Comparison of ENCODE assay signal across 21 cellular contexts in genomic region chr1:232318143-232318542, GRCh38.
"Had no signal": no experiment of that assay in that cellular context is flagged by ENCODE, and none has a peak within 500 bp of the region (broad histone marks: within the 10 kb centered on the region; RNA-seq: fewer than 3 reads in every experiment).

No MANE protein-coding gene starts in this region.

- H3K36me3 ChIP-seq: SJCRH30 had no signal

- H3K27me3 ChIP-seq: SJCRH30 had no signal

- ATAC-seq: K562, SK-N-SH treated with all-trans-retinoic acid at 6 μM for 48 hours had no signal

- H3K27ac ChIP-seq: HL-60, KMS-11, SJCRH30 had no signal

- H3K4me1 ChIP-seq: SJCRH30 had no signal

- H3K4me3 ChIP-seq: K562, SJCRH30 had no signal

- DNase-seq: Kasumi-1, MM.1S, NCI-H1092 treated with DMSO at 0.1 percent for 48 hours, NCI-H1436, NCI-H187, NCI-H2029, NCI-H2081 treated with DMSO at 0.1 percent for 48 hours, NCI-H2171, NCI-H226, NCI-H446, NCI-H510A, NCI-H524 treated with DMSO at 0.1 percent for 48 hours, NCI-H69, NCI-H774, RPMI8226, SHP77 treated with DMSO at 0.1 percent for 48 hours, SJCRH30 had no signal
